Comparison of ENCODE assay signal across 8 cellular contexts in genomic region chr1:23559985-23560755, GRCh38. TPM values are rescaled to one million over a fixed set of nuclear protein-coding genes. Genes with fewer than 3 reads are reported as not detected.
DNase-seq lines count a peak whose midpoint lies in the region; ATAC-seq and TF ChIP-seq lines count a peak whose summit lies in the region.

No MANE protein-coding gene starts in this region.

- intact Hi-C loops in adrenal gland (cut with DNase I) (no loop called here), right lobe of liver (cut with DNase I) (no loop called here)

- H3K4me1 Mint-ChIP-seq in GM23338 = peaks cover 68% of the 10 kb centered on the region
- H3K4me1 Mint-ChIP-seq in type B pancreatic cell (ENCODE audit: unreplicated experiment) = peaks cover 56% of the 10 kb centered on the region

- peaks cover 21% of the 10 kb centered on the region for H3F3A ChIP-seq in GM23338 (replicated peaks; ENCODE audit: low read depth)

- peaks cover 38% of the 10 kb centered on the region for H3K27me3 ChIP-seq in GM23338 (ENCODE audit: insufficient read depth)
- H3K27me3 ChIP-seq in adrenal gland = no peaks in the 10 kb centered on the region
- H3K27me3 ChIP-seq in right lobe of liver = no peaks in the 10 kb centered on the region

- peaks cover 19% of the 10 kb centered on the region for H3K79me2 ChIP-seq in GM23338 (replicated peaks; ENCODE audit: insufficient read depth)

- 13 to 21% (median 18%) methylated on average over 6 of the region's 6 CpGs for WGBS in adrenal gland, 4 donors
- WGBS in right lobe of liver (ENCODE audit: insufficient coverage, low coverage, low lambda C conversion rate, missing lambda C conversion rate) = 28% methylated on average over 6 of the region's 6 CpGs

- H3K4me3 Mint-ChIP-seq in GM23338 (peak overlapping the region; percentile 86), type B pancreatic cell (peak overlapping the region; percentile 94)

- H2AFZ ChIP-seq in GM23338 = no peak overlapping the region

- H3K4me3 ChIP-seq in GM23338 (peak overlapping the region; percentile 87), adrenal gland (peak overlapping the region in 2 of 4 donors; percentile 64 to 65), right lobe of liver (peak overlapping the region; percentile 24 to 64 (median 62))

- peaks cover 53% of the 10 kb centered on the region for H3K4me1 ChIP-seq in GM23338 (ENCODE audit: insufficient read depth)
- peaks cover 10 to 52% of the 10 kb centered on the region in 2 donors for H3K4me1 ChIP-seq in adrenal gland (replicated peaks in 1 of 2)
- peaks cover 0 to 18% (median under 1%) of the 10 kb centered on the region in 4 donors for H3K4me1 ChIP-seq in right lobe of liver

- H3K27me3 Mint-ChIP-seq in GM23338 (ENCODE audit: insufficient read depth, low read depth, poor library complexity) (peaks cover 22% of the 10 kb centered on the region), type B pancreatic cell (peaks cover 8% of the 10 kb centered on the region)

- H3K36me3 Mint-ChIP-seq in GM23338 (ENCODE audit: low read depth) (peaks cover 25% of the 10 kb centered on the region), type B pancreatic cell (peaks cover 15% of the 10 kb centered on the region)

- DNase-seq in GM23338 (ENCODE audit: low spot score) (peak; percentile 41), adrenal gland (no peak), right lobe of liver (no peak), type B pancreatic cell (ENCODE audit: extremely low spot score, unreplicated experiment) (no peak)

- H3K9me3 ChIP-seq in adrenal gland (replicated peaks in 1 of 3) (no peaks in the 10 kb centered on the region), right lobe of liver (no peaks in the 10 kb centered on the region)

- peak overlapping the region; percentile 95 for H3K27ac Mint-ChIP-seq in GM23338
- H3K27ac Mint-ChIP-seq in type B pancreatic cell = peak overlapping the region; percentile 99

- TF ChIP-seq POLR2A in adrenal gland (IDR thresholded peaks at IDR 0.05) (no peak), right lobe of liver (IDR thresholded peaks at IDR 0.05) (no peak)

- peak overlapping the region; percentile 93 for H3K4me2 ChIP-seq in GM23338

- H3K27ac ChIP-seq in 22Rv1 (peak overlapping the region; percentile 100), GM23338 (ENCODE audit: low read depth) (peak overlapping the region; percentile 98), adrenal gland (peak overlapping the region; percentile 61 to 91 (median 80)), right lobe of liver (peak overlapping the region; percentile 73 to 82 (median 75))

- no peaks in the 10 kb centered on the region for H3K9me2 ChIP-seq in GM23338 (ENCODE audit: insufficient read depth)

- no peak for TF ChIP-seq CTCF in 22Rv1 (IDR thresholded peaks at IDR 0.05)
- no peak for TF ChIP-seq CTCF in GM23338 (conservative IDR thresholded peaks at IDR 0.05; ENCODE audit: low read depth in 2 of 2)
- TF ChIP-seq CTCF in adrenal gland (IDR thresholded peaks at IDR 0.05) = no peak
- no peak for TF ChIP-seq CTCF in right lobe of liver (IDR thresholded peaks at IDR 0.05)
- no peak for TF ChIP-seq CTCF in type B pancreatic cell (conservative IDR thresholded peaks at IDR 0.05)

- peaks cover 5% of the 10 kb centered on the region for H4K20me1 ChIP-seq in GM23338 (replicated peaks; ENCODE audit: insufficient read depth)

- H3K36me3 ChIP-seq in GM23338 (ENCODE audit: insufficient read depth) (peaks cover 4% of the 10 kb centered on the region; the same call in 1 of the 2 replicates), adrenal gland (replicated peaks in 1 of 2) (no peaks in the 10 kb centered on the region), right lobe of liver (no peaks in the 10 kb centered on the region)

- ATAC-seq in GM23338 = no peak
- ATAC-seq in right lobe of liver = peak in 2 of 4 donors; percentile 0 to 1
- ATAC-seq in HG02840 (IDR thresholded peaks at IDR 0.05; ENCODE audit: low FRiP score, unreplicated experiment) = no peak
- ATAC-seq in HG03280 (IDR thresholded peaks at IDR 0.05; ENCODE audit: unreplicated experiment) = no peak
- ATAC-seq in GM21390 (IDR thresholded peaks at IDR 0.05; ENCODE audit: unreplicated experiment) = no peak

- H3K9me3 Mint-ChIP-seq in GM23338 (no peaks in the 10 kb centered on the region; the same call in 2 of the 3 replicates), type B pancreatic cell (no peaks in the 10 kb centered on the region)

TF ChIP-seq in GM23338, 12 proteins besides CTCF, POLR2A, EP300 and RAD21 (continues in another document):
- TF ChIP-seq NANOG (IDR thresholded peaks at IDR 0.05; ENCODE audit: borderline replicate concordance) (no peak), ZNF331 (CRISPR knock-in tag; IDR thresholded peaks at IDR 0.05; ENCODE audit: low read depth) (no peak), ZNF462 (CRISPR knock-in tag; IDR thresholded peaks at IDR 0.05) (no peak), POLR2AphosphoS5 (IDR thresholded peaks at IDR 0.05; ENCODE audit: low read depth) (no peak)

RNA-seq across cellular contexts. Expression of gene ID3, which starts 0.9 kb away (rescaled TPM):
- total RNA-seq in GM23338 (2014; rRNA removed; shearing (Covaris generic)) = 153 and 164 TPM in 2 replicates
- polyA plus RNA-seq in GM23338 (2016; fragmentation: Nextera tagmentation; extraction: Ambion mirVana) = 330 and 345 TPM in 2 replicates
- total RNA-seq in adrenal gland = 100 to 1,000 TPM in 5 of 8 donors, 10 to 100 TPM in 3; 55.3 to 213 (median 118) TPM
- 100 to 1,000 TPM in 2 of 3 donors, 10 to 100 TPM in 1; 28.8 to 133 (median 114) TPM for polyA plus RNA-seq in adrenal gland
- 10 to 100 TPM; 12.7 to 44.6 (median 27.0) TPM for total RNA-seq in right lobe of liver
- total RNA-seq in type B pancreatic cell (ENCODE audit: low replicate concordance) = 240 and 495 TPM in 2 replicates

RNA-seq across cellular contexts. Expression of gene E2F2, which starts 29.1 kb away (rescaled TPM):
- total RNA-seq in GM23338 (2014; rRNA removed; shearing (Covaris generic)) = 2.6 and 3.4 TPM in 2 replicates
- polyA plus RNA-seq in GM23338 (2016; fragmentation: Nextera tagmentation; extraction: Ambion mirVana) (0.78 and 1.6 TPM in 2 replicates), adrenal gland (under 1 TPM; 0.07 to 0.35 (median 0.16) TPM)
- total RNA-seq in adrenal gland (under 1 TPM in 7 of 8 donors, not detected in 1; 0.12 to 0.88 (median 0.45) TPM), right lobe of liver (1 to 10 TPM in 1 of 6 experiments, under 1 TPM in 5; 0.18 to 1.2 (median 0.70) TPM), type B pancreatic cell (ENCODE audit: low replicate concordance) (8.4 and 9.4 TPM in 2 replicates)
